ENCODE assay signal across 8 cellular contexts in the genomic region with DNA sequence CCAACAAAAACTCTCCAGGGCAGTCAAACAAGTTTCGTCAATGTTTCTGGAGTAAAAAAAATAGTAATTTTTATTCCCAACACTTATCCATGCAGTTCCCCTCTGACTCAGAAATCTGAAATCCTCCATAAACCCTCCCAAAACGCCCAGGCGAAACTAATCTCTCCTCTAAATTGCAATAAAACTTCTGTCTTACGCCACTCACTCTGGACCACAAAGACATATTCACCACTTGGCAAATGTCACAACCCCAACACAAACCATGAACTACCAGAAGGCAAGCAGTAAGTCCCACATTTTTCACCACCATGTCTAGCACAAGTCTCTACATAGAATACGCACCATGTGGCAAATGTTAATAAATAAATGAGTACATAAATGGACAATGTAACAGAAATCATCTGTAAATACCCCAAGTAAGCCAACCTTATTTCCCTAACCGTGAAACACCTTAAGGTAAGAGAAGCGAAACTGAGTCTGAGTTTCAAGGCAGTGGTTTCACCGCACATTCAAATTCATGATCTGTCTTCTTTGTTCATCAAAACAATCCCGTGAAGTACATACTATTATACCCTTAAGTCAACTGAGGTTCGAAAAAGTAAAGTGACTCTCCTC. TPM values are rescaled to one million over a fixed set of nuclear protein-coding genes. Genes with fewer than 3 reads are reported as not detected.
DNase-seq lines count a peak whose midpoint lies in the region; ATAC-seq, FAIRE-seq and TF ChIP-seq lines count a peak whose summit lies in the region.

No MANE protein-coding gene starts in this region.

- no peak overlapping the region; the same call in 1 of the 2 replicates for H3K9ac ChIP-seq in KMS-11

- H3K4me3 Mint-ChIP-seq in progenitor cell of endocrine pancreas (ENCODE audit: low read depth), result peak overlapping the region; percentile 98

- H3K27me3 ChIP-seq in KMS-11 (ENCODE audit: insufficient read depth, low read depth) (no peaks in the 10 kb centered on the region), testis (no peaks in the 10 kb centered on the region)

- H3K27ac ChIP-seq in KMS-11 (peak overlapping the region; percentile 32; the same call in 1 of the 2 replicates), testis (no peak overlapping the region)

- intact Hi-C loops in testis (cut with DNase I; ENCODE audit: low total_unique reads), result no loop called here

- H3K9me3 Mint-ChIP-seq in progenitor cell of endocrine pancreas (ENCODE audit: low read depth), result peaks cover 5% of the 10 kb centered on the region

- ATAC-seq in GM21528 (IDR thresholded peaks at IDR 0.05; ENCODE audit: low FRiP score, unreplicated experiment), result peak; percentile 36

- H3K79me2 ChIP-seq in KMS-11 (ENCODE audit: insufficient read depth, low read depth), result peaks cover 17% of the 10 kb centered on the region; the same call in 1 of the 2 replicates

- WGBS in testis, 2 donors, result 56 to 61% methylated on average over 10 of the region's 10 CpGs

- TF ChIP-seq CTCF in GM12865 (IDR thresholded peaks at IDR 0.05; ENCODE audit: insufficient read depth, low read depth, low read length, missing control alignments) (no peak), KMS-11 (conservative IDR thresholded peaks at IDR 0.05; ENCODE audit: low read depth, low read length) (no peak), cardiac fibroblast (IDR thresholded peaks at IDR 0.05; ENCODE audit: low read depth, low read length) (no peak), progenitor cell of endocrine pancreas (IDR thresholded peaks at IDR 0.05; ENCODE audit: unreplicated experiment) (no peak), testis (IDR thresholded peaks at IDR 0.05) (no peak)

- H3K36me3 Mint-ChIP-seq in progenitor cell of endocrine pancreas (ENCODE audit: insufficient read depth), result peaks cover 16% of the 10 kb centered on the region

- H3K27me3 Mint-ChIP-seq in progenitor cell of endocrine pancreas, result no peaks in the 10 kb centered on the region

- peak overlapping the region; percentile 89 for H3K4me2 ChIP-seq in KMS-11

- DNase-seq in GM12865 (ENCODE audit: low read depth) (peak; percentile 74), cardiac fibroblast (ENCODE audit: low read depth in 2 of 2) (no peak), progenitor cell of endocrine pancreas (ENCODE audit: low spot score, unreplicated experiment) (no peak), urothelium cell line (ENCODE audit: low spot score) (no peak), testis (no peak), iPS-NIHi7 (ENCODE audit: extremely low spot score) (no peak)

- FAIRE-seq in urothelium cell line (lab: Jason Lieb, UNC), result no peak

- no peaks in the 10 kb centered on the region for H3K9me3 ChIP-seq in testis

- H3K4me3 ChIP-seq in GM12865 (ENCODE audit: low read depth, low read length) (peak overlapping the region; percentile 92), KMS-11 (IDR thresholded peaks at IDR 0.05; ENCODE audit: insufficient read depth, low read depth, low read length) (no peak overlapping the region), cardiac fibroblast (replicated peaks in 1 of 2; ENCODE audit: low read depth in 2 of 2, low read length in 2 of 2) (peak overlapping the region; percentile 70 to 96), testis (peak overlapping the region in 1 of 2 donors; percentile 78)

- H3K4me1 ChIP-seq in KMS-11 (ENCODE audit: low read depth, poor library complexity, severe bottlenecking) (peaks cover 50% of the 10 kb centered on the region), testis (peaks cover 12% of the 10 kb centered on the region)

- H2AFZ ChIP-seq in KMS-11 (ENCODE audit: low read depth), result no peak overlapping the region

- no peaks in the 10 kb centered on the region for H4K20me1 ChIP-seq in KMS-11 (ENCODE audit: insufficient read depth)

- peak overlapping the region; percentile 3 for H3K27ac Mint-ChIP-seq in progenitor cell of endocrine pancreas

- no peak for TF ChIP-seq POLR2A in testis (IDR thresholded peaks at IDR 0.05)

- H3K36me3 ChIP-seq in KMS-11 (ENCODE audit: insufficient read depth), result no peaks in the 10 kb centered on the region
- H3K36me3 ChIP-seq in testis (ENCODE audit: low read depth, missing control alignments), result no peaks in the 10 kb centered on the region

- peaks cover 46% of the 10 kb centered on the region for H3K4me1 Mint-ChIP-seq in progenitor cell of endocrine pancreas (ENCODE audit: low read depth)

RNA-seq across cellular contexts. Expression of a gene that starts 1.6 kb away (rescaled TPM):
- total RNA-seq in progenitor cell of endocrine pancreas (136 and 146 TPM in 2 replicates), testis (10 to 100 TPM; 32.8 to 42.4 TPM)
- polyA plus RNA-seq in testis (ENCODE audit: insufficient read depth, low read depth, low replicate concordance), result 33.6 TPM
